8 cellular contexts compared by ENCODE assay signal in genomic region chr9:14320272-14321245, GRCh38. TPM values are rescaled to one million over a fixed set of nuclear protein-coding genes. Genes with fewer than 3 reads are reported as not detected.
DNase-seq lines count a peak whose midpoint lies in the region; ATAC-seq and TF ChIP-seq lines count a peak whose summit lies in the region.

No MANE protein-coding gene starts in this region.

- no peaks in the 10 kb centered on the region for H3K79me2 ChIP-seq in MM.1S (ENCODE audit: low read length)

- H3K9ac ChIP-seq in MM.1S (ENCODE audit: low read length), result no peak overlapping the region

- DNase-seq in Daoy (ENCODE audit: low read depth), result peak; percentile 88
- peak; percentile 16 for DNase-seq in MM.1S
- peak; percentile 96 for DNase-seq in astrocyte of the spinal cord (ENCODE audit: low read depth, low spot score)
- DNase-seq in left kidney (ENCODE audit: low read depth, low spot score), result peak; percentile 46
- DNase-seq in tibial artery, result no peak
- no peak for DNase-seq in posterior vena cava (ENCODE audit: low spot score)

- H3K27ac ChIP-seq in MM.1S (ENCODE audit: low read length), result no peak overlapping the region
- peak overlapping the region; percentile 99 to 100 for H3K27ac ChIP-seq in tibial artery

- no peak for TF ChIP-seq CTCF in MM.1S (IDR thresholded peaks at IDR 0.05; ENCODE audit: low read length)
- TF ChIP-seq CTCF in astrocyte of the spinal cord (IDR thresholded peaks at IDR 0.05; ENCODE audit: low read depth, low read length), result no peak
- TF ChIP-seq CTCF in tibial artery (IDR thresholded peaks at IDR 0.05), result no peak

- in situ Hi-C loops in astrocyte of the spinal cord (cut with HindIII; ENCODE audit: low sequenced_read_pairs), result loop anchor here (25.0 kb wide), 1 partner anchor 208 kb away; no protein-coding TSS in a partner anchor

- H3F3A ChIP-seq in MM.1S (ENCODE audit: insufficient read depth, low read length), result 0 out of 2 replicates have a peak, but pooled peaks cover 3% of the 10 kb centered on the region

- no peak overlapping the region for H3K4me3 ChIP-seq in MM.1S (ENCODE audit: low read length)
- peak overlapping the region; percentile 59 for H3K4me3 ChIP-seq in astrocyte of the spinal cord (ENCODE audit: low read depth, low read length)
- H3K4me3 ChIP-seq in tibial artery, result peak overlapping the region; percentile 87 to 94

- ATAC-seq in GM19397 (IDR thresholded peaks at IDR 0.05; ENCODE audit: unreplicated experiment), result no peak
- ATAC-seq in GM21786 (IDR thresholded peaks at IDR 0.05; ENCODE audit: unreplicated experiment), result no peak

- intact Hi-C loops in tibial artery (cut with DNase I; ENCODE audit: low total_unique reads) (loop anchor here (10.0 kb wide), 1 partner anchor 876 kb away; no protein-coding TSS in a partner anchor), posterior vena cava (cut with DNase I) (no loop called here)

- H3K9me2 ChIP-seq in MM.1S (replicated peaks; ENCODE audit: insufficient read depth, low read length), result no peaks in the 10 kb centered on the region

- H2AFZ ChIP-seq in MM.1S (ENCODE audit: low read length), result no peak overlapping the region

- H3K9me3 ChIP-seq in MM.1S (replicated peaks; ENCODE audit: insufficient read depth, low read length), result no peaks in the 10 kb centered on the region
- no peaks in the 10 kb centered on the region for H3K9me3 ChIP-seq in tibial artery

- H3K4me1 ChIP-seq in MM.1S (ENCODE audit: low read length) (0 out of 2 replicates have a peak, but pooled peaks cover 3% of the 10 kb centered on the region), tibial artery (peaks cover 0 to 66% (median 20%) of the 10 kb centered on the region in 4 donors)

- H3K36me3 ChIP-seq in MM.1S (replicated peaks; ENCODE audit: insufficient read depth, low read length), result no peaks in the 10 kb centered on the region
- H3K36me3 ChIP-seq in tibial artery, result no peaks in the 10 kb centered on the region

- H4K20me1 ChIP-seq in MM.1S (ENCODE audit: insufficient read depth, low read length), result no peaks in the 10 kb centered on the region

- H3K27me3 ChIP-seq in MM.1S (replicated peaks; ENCODE audit: insufficient read depth, low read length) (peaks cover 34% of the 10 kb centered on the region), tibial artery (no peaks in the 10 kb centered on the region)

- no peak overlapping the region for H3K4me2 ChIP-seq in MM.1S (ENCODE audit: low read depth, low read length)

RNA-seq across cellular contexts. Expression of gene NFIB, which starts 6.6 kb away (rescaled TPM):
- 16.5 and 19.4 TPM in 2 replicates for total RNA-seq in Daoy (2014; rRNA removed; shearing (Covaris generic))
- 100 to 1,000 TPM; 230 to 305 TPM for total RNA-seq in posterior vena cava

Comparison
In these comparisons a context has a peak if more than half of its experiments do, and no peak if none do; other contexts are left out.
1. DNase-seq: peak in Daoy (single experiment), MM.1S (single experiment), astrocyte of the spinal cord (single experiment) and left kidney (single experiment); none in tibial artery (0 of 2) and posterior vena cava (single experiment).
2. RNA of gene NFIB, which starts 6.6 kb away (total RNA-seq): 230 to 305 TPM in posterior vena cava; 16.5 to 19.4 TPM in Daoy; every median in the first group is over 10 times any median in the second.